Comparison of ENCODE assay signal across 2 cellular contexts in genomic region chr3:147395975-147396708, GRCh38.
TF ChIP-seq lines count a peak whose summit lies in the region.

No MANE protein-coding gene starts in this region.

TF ChIP-seq in HepG2, 621 proteins besides CTCF, POLR2A, EP300 and RAD21:
- no peak for TF ChIP-seq ZNF224 (CRISPR knock-in tag; IDR thresholded peaks at IDR 0.05)
- no peak for TF ChIP-seq ZNF891 (CRISPR knock-in tag; IDR thresholded peaks at IDR 0.05)
- TF ChIP-seq ZNF615 (CRISPR knock-in tag; IDR thresholded peaks at IDR 0.05; ENCODE audit: borderline replicate concordance), result no peak
- no peak for TF ChIP-seq ZKSCAN5 (CRISPR knock-in tag; IDR thresholded peaks at IDR 0.05)
- no peak for TF ChIP-seq FOXM1 (CRISPR knock-in tag; IDR thresholded peaks at IDR 0.05)
- no peak for TF ChIP-seq PHF5A (CRISPR knock-in tag; IDR thresholded peaks at IDR 0.05; ENCODE audit: low read depth, unreplicated experiment)
- TF ChIP-seq DNMT1 (CRISPR knock-in tag; IDR thresholded peaks at IDR 0.05), result 0 out of 2 replicates have a peak, but pooled peaks have one; percentile 44
TF ChIP-seq in HepG2: peak in this region for 1.

TF ChIP-seq in neural cell, 6 proteins besides CTCF, POLR2A, EP300 and RAD21:
- TF ChIP-seq POLR2AphosphoS5 (IDR thresholded peaks at IDR 0.05) (peak; percentile 31), EZH2 (IDR thresholded peaks at IDR 0.05; ENCODE audit: borderline replicate concordance, insufficient read depth, low read length, poor library complexity, severe bottlenecking) (no peak)
